In genomic region chr2:156338578-156338977, GRCh38 we compare ENCODE assay signal across 13 cellular contexts. TPM values are rescaled to one million over a fixed set of nuclear protein-coding genes. Genes with fewer than 3 reads are reported as not detected.
DNase-seq lines count a peak whose midpoint lies in the region; ATAC-seq and TF ChIP-seq lines count a peak whose summit lies in the region.
"Had no signal": no experiment of that assay in that cellular context is flagged by ENCODE, and none has a peak within 500 bp of the region (broad histone marks: within the 10 kb centered on the region; RNA-seq: fewer than 3 reads in every experiment).

No MANE protein-coding gene starts in this region.

- H2AFZ ChIP-seq in GM23338 (no peak overlapping the region), osteoblast (ENCODE audit: low read length) (peak overlapping the region; percentile 9)

- H4K20me1 ChIP-seq in GM23338 (replicated peaks; ENCODE audit: insufficient read depth) (no peaks in the 10 kb centered on the region), osteoblast (ENCODE audit: insufficient read depth, low read length) (no peaks in the 10 kb centered on the region)

- peaks cover 16% of the 10 kb centered on the region for H3K27me3 Mint-ChIP-seq in GM23338 (ENCODE audit: insufficient read depth, low read depth, poor library complexity)

- H3K4me2 ChIP-seq in GM23338, result peak overlapping the region; percentile 45
- H3K4me2 ChIP-seq in osteoblast (ENCODE audit: insufficient read depth, low read length), result peak overlapping the region; percentile 8

- TF ChIP-seq CTCF in GM23338 (conservative IDR thresholded peaks at IDR 0.05; ENCODE audit: low read depth in 2 of 2) (no peak), ascending aorta (IDR thresholded peaks at IDR 0.05) (no peak), osteoblast (IDR thresholded peaks at IDR 0.05; ENCODE audit: extremely low read depth, low read depth, low read length) (no peak)

- H3K27me3 ChIP-seq in GM23338 (ENCODE audit: insufficient read depth), result peaks cover 57% of the 10 kb centered on the region
- no peaks in the 10 kb centered on the region for H3K27me3 ChIP-seq in ascending aorta
- no peaks in the 10 kb centered on the region for H3K27me3 ChIP-seq in osteoblast (ENCODE audit: insufficient read depth, low read length)

- H3F3A ChIP-seq in GM23338 (replicated peaks; ENCODE audit: low read depth), result no peaks in the 10 kb centered on the region

- no peaks in the 10 kb centered on the region for H3K9me3 Mint-ChIP-seq in GM23338
- H3K9me3 Mint-ChIP-seq: CD8-positive, alpha-beta T cell had no signal

- no peaks in the 10 kb centered on the region for H3K9me2 ChIP-seq in GM23338 (ENCODE audit: insufficient read depth)

- DNase-seq in Caki2 (ENCODE audit: low read depth) (peak; percentile 51), GM23338 (ENCODE audit: low spot score) (no peak), ascending aorta (ENCODE audit: low spot score in 2 of 2) (no peak), osteoblast (ENCODE audit: insufficient read length, low spot score, missing footprints) (no peak), islet precursor cell (no peak), NCI-H187 (lab: John Stamatoyannopoulos, UW) (no peak), NCI-H128 (lab: John Stamatoyannopoulos, UW; ENCODE audit: unreplicated experiment) (no peak)
- DNase-seq: CD8-positive, alpha-beta T cell; cerebellar nuclear complex; NCI-H1436; stimulated activated CD4-positive, alpha-beta T cell treated with anti-CD3 and anti-CD28 coated beads, Interleukin-2, amount 100 ng/mL, for 24 hours had no signal

- H3K36me3 Mint-ChIP-seq in GM23338 (ENCODE audit: low read depth), result no peaks in the 10 kb centered on the region

- no peak overlapping the region for H3K4me3 Mint-ChIP-seq in GM23338
- H3K4me3 Mint-ChIP-seq: CD8-positive, alpha-beta T cell had no signal

- in situ Hi-C loops in Caki2 (cut with HindIII; ENCODE audit: low pct_unique_long_range_greater_than_20kb, low sequenced_read_pairs), result loop anchor here (25.0 kb wide), 1 partner anchor 249 kb away; no protein-coding TSS in a partner anchor

- H3K27ac ChIP-seq in GM23338 (ENCODE audit: low read depth) (no peak overlapping the region), ascending aorta (peak overlapping the region; percentile 52 to 57), osteoblast (ENCODE audit: low read depth, low read length) (peak overlapping the region; percentile 98)
- H3K27ac ChIP-seq: neutrophil had no signal

- H3K9me3 ChIP-seq in ascending aorta (no peaks in the 10 kb centered on the region), osteoblast (ENCODE audit: low read depth, low read length) (no peaks in the 10 kb centered on the region)
- H3K9me3 ChIP-seq: neutrophil had no signal

- intact Hi-C loops in ascending aorta (cut with DNase I), result loop anchor here (10.0 kb wide), 1 partner anchor 916 kb away; the partner anchor contains the start of gene GALNT5

- H3K4me1 Mint-ChIP-seq in GM23338, result peaks cover 46% of the 10 kb centered on the region

- H3K79me2 ChIP-seq in GM23338 (replicated peaks; ENCODE audit: insufficient read depth) (no peaks in the 10 kb centered on the region), osteoblast (ENCODE audit: insufficient read depth, low read length) (peaks cover 21% of the 10 kb centered on the region)

- ATAC-seq in GM23338 (no peak), GM21515 (IDR thresholded peaks at IDR 0.05; ENCODE audit: unreplicated experiment) (no peak)
- ATAC-seq: CD8-positive, alpha-beta T cell had no signal

- H3K36me3 ChIP-seq in GM23338 (ENCODE audit: insufficient read depth) (no peaks in the 10 kb centered on the region), ascending aorta (no peaks in the 10 kb centered on the region), osteoblast (ENCODE audit: insufficient read depth, low read length) (no peaks in the 10 kb centered on the region)
- H3K36me3 ChIP-seq: neutrophil had no signal

- no peak overlapping the region; the same call in 1 of the 2 replicates for H3K27ac Mint-ChIP-seq in GM23338
- H3K27ac Mint-ChIP-seq: CD8-positive, alpha-beta T cell had no signal

- no peak overlapping the region for H3K4me3 ChIP-seq in GM23338
- H3K4me3 ChIP-seq in ascending aorta, result no peak overlapping the region
- no peak overlapping the region for H3K4me3 ChIP-seq in osteoblast (ENCODE audit: insufficient read depth, low read length)

- H3K4me1 ChIP-seq in GM23338 (ENCODE audit: insufficient read depth) (peaks cover 35% of the 10 kb centered on the region), ascending aorta (peaks cover 0 to 11% of the 10 kb centered on the region in 2 donors), osteoblast (ENCODE audit: insufficient read depth, low read length) (peaks cover 20% of the 10 kb centered on the region)

TF ChIP-seq in GM23338, 12 proteins besides CTCF, POLR2A, EP300 and RAD21:
- TF ChIP-seq CREB1 (CRISPR knock-in tag; IDR thresholded peaks at IDR 0.05; ENCODE audit: low read depth), result no peak
- no peak for TF ChIP-seq ZNF462 (CRISPR knock-in tag; IDR thresholded peaks at IDR 0.05)
- no peak for TF ChIP-seq JUNB (IDR thresholded peaks at IDR 0.05; ENCODE audit: unreplicated experiment)

RNA-seq across cellular contexts. Expression of gene NR4A2, which starts 6.1 kb away (rescaled TPM):
- not detected in 2 replicates for total RNA-seq in Caki2 (2014; rRNA removed; shearing (Covaris generic); ENCODE audit: low replicate concordance)
- 0.49 and 0.85 TPM in 2 replicates for total RNA-seq in GM23338 (2014; rRNA removed; shearing (Covaris generic))
- polyA plus RNA-seq in GM23338 (2016; fragmentation: Nextera tagmentation; extraction: Ambion mirVana), result 0.56 and 0.71 TPM in 2 replicates
- total RNA-seq in ascending aorta, result 8.7 TPM
- total RNA-seq in osteoblast, result 0.72 and 0.88 TPM in 2 replicates
